Comparison of ENCODE assay signal across 9 cellular contexts in the genomic region with DNA sequence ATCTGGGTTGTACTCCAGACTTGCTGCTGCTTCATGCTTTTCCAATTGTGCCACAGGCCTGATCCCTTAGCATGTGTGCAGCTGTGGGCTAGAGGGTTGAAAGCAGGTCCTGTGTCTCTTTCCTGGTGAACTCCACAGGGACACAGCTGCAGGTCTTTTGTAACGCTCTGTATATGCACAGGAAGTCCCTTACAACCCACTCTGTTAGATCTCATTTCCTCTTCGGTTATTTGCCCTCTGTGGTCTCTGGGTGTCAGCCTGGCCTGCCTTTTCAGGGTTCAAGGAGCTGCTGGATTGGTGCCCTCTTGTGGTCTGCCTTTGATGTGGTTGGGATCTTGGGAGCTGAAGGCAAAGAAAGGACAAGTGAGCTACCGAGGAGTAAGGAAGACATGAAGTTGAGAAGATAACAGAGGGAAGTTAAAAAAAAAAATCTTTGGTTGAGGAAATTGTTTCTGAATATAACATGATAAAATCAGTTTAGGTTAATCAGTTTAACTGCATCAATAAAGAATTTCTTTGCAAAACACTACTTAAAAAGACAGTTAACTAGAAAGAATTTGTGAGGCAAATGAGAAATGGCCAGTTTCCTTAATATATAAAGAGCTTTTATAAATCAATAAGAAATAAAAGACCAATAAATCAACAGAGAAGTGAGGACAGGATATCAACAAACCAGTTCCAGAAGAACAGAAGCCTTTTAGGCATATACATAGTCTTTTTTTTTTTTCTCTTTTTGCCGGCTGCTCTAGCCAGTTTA. TPM values are rescaled to one million over a fixed set of nuclear protein-coding genes. Genes with fewer than 3 reads are reported as not detected.
DNase-seq lines count a peak whose midpoint lies in the region; ATAC-seq and TF ChIP-seq lines count a peak whose summit lies in the region.
"Had no signal": no experiment of that assay in that cellular context is flagged by ENCODE, and none has a peak within 500 bp of the region (broad histone marks: within the 10 kb centered on the region; RNA-seq: fewer than 3 reads in every experiment).

No MANE protein-coding gene starts in this region.

- H3K9me3 ChIP-seq in right atrium auricular region = no peaks in the 10 kb centered on the region
- no peaks in the 10 kb centered on the region for H3K9me3 ChIP-seq in esophagus squamous epithelium

- CTCF ChIA-PET in activated CD8-positive, alpha-beta T cell treated with anti-CD3 and anti-CD28 coated beads for 36 hours (lab: Charles Lee) = interaction anchor here (0.6 to 2.4 kb wide), 7 partner anchors 9 to 102 kb away, joined by 3 to 7 read pairs (median 3); a partner anchor contains a TSS

- H3K27ac Mint-ChIP-seq in activated CD8-positive, alpha-beta T cell treated with anti-CD3 and anti-CD28 coated beads for 36 hours = peak overlapping the region; percentile 18

- no peak overlapping the region for H3K4me3 Mint-ChIP-seq in activated CD8-positive, alpha-beta T cell treated with anti-CD3 and anti-CD28 coated beads for 36 hours

- TF ChIP-seq CTCF in right atrium auricular region (IDR thresholded peaks at IDR 0.05) (peak in 1 of 2 donors; percentile 41), esophagus squamous epithelium (IDR thresholded peaks at IDR 0.05) (peak in 4 of 6 experiments; percentile 16 to 49 (median 40))
- peak; percentile 16 for TF ChIP-seq CTCF in activated CD8-positive, alpha-beta T cell treated with anti-CD3 and anti-CD28 coated beads for 36 hours (IDR thresholded peaks at IDR 0.05)

- ATAC-seq in Right ventricle myocardium inferior (peak; percentile 65), HG02678 (IDR thresholded peaks at IDR 0.05; ENCODE audit: unreplicated experiment) (peak; percentile 81)
- ATAC-seq in activated CD8-positive, alpha-beta T cell treated with anti-CD3 and anti-CD28 coated beads for 36 hours = peak; percentile 85

- DNase-seq in Right ventricle myocardium inferior (ENCODE audit: missing footprints) = no peak
- DNase-seq in right atrium auricular region (ENCODE audit: low spot score) = no peak
- peak; percentile 27 for DNase-seq in NCI-H2196 treated with DMSO at 0.1 percent for 48 hours (lab: John Stamatoyannopoulos, UW; ENCODE audit: unreplicated experiment)
- peak; percentile 72 for DNase-seq in activated CD8-positive, alpha-beta T cell treated with anti-CD3 and anti-CD28 coated beads for 36 hours
- no peak for DNase-seq in esophagus squamous epithelium (lab: John Stamatoyannopoulos, UW)
- peak; percentile 87 for DNase-seq in renal cortical epithelial cell (ENCODE audit: low read depth)
- DNase-seq in NCI-H1436 (lab: John Stamatoyannopoulos, UW) = no peak

- 59 to 65% methylated on average over 3 to 4 of the region's 4 CpGs for WGBS in esophagus squamous epithelium, 2 donors

- H3K4me1 Mint-ChIP-seq in activated CD8-positive, alpha-beta T cell treated with anti-CD3 and anti-CD28 coated beads for 36 hours (ENCODE audit: low read depth) = peaks cover 44% of the 10 kb centered on the region

- TF ChIP-seq POLR2A in esophagus squamous epithelium (IDR thresholded peaks at IDR 0.05) = no peak

- no peaks in the 10 kb centered on the region for H3K9me3 Mint-ChIP-seq in activated CD8-positive, alpha-beta T cell treated with anti-CD3 and anti-CD28 coated beads for 36 hours

- H3K36me3 ChIP-seq in right atrium auricular region (no peaks in the 10 kb centered on the region), esophagus squamous epithelium (no peaks in the 10 kb centered on the region)

- POLR2A ChIA-PET in activated CD8-positive, alpha-beta T cell treated with anti-CD3 and anti-CD28 coated beads for 36 hours (lab: Charles Lee) = interaction anchor here (0.7 kb wide), 1 partner anchor 12 kb away, joined by 6 read pairs; no protein-coding TSS in a partner anchor

- H3K27me3 Mint-ChIP-seq in activated CD8-positive, alpha-beta T cell treated with anti-CD3 and anti-CD28 coated beads for 36 hours = peaks cover 3% of the 10 kb centered on the region

- H3K4me1 ChIP-seq in right atrium auricular region = no peaks in the 10 kb centered on the region
- H3K4me1 ChIP-seq in esophagus squamous epithelium = peaks cover 2 to 19% (median 4%) of the 10 kb centered on the region in 3 donors

- no peaks in the 10 kb centered on the region for H3K27me3 ChIP-seq in right atrium auricular region
- no peaks in the 10 kb centered on the region for H3K27me3 ChIP-seq in esophagus squamous epithelium

- no peak overlapping the region for H3K4me3 ChIP-seq in right atrium auricular region
- no peak overlapping the region for H3K4me3 ChIP-seq in esophagus squamous epithelium
- H3K4me3 ChIP-seq: skin epidermis had no signal

- intact Hi-C loops in Right ventricle myocardium inferior (cut with DNase I) = no loop called here
- intact Hi-C loops in activated CD8-positive, alpha-beta T cell treated with anti-CD3 and anti-CD28 coated beads for 36 hours (cut with micrococcal nuclease) = loop anchor here (10.0 kb wide), 1 partner anchor 107 kb away; a partner anchor contains a TSS
- intact Hi-C loops in esophagus squamous epithelium (cut with DNase I) = no loop called here

- H3K36me3 Mint-ChIP-seq in activated CD8-positive, alpha-beta T cell treated with anti-CD3 and anti-CD28 coated beads for 36 hours (ENCODE audit: low read depth) = peaks cover 7% of the 10 kb centered on the region

- H3K27ac ChIP-seq in right atrium auricular region = no peak overlapping the region
- H3K27ac ChIP-seq in esophagus squamous epithelium = no peak overlapping the region

RNA-seq across cellular contexts. Expression of a gene that starts 44.1 kb away (rescaled TPM):
- 8.4 TPM for total RNA-seq in Right ventricle myocardium inferior
- total RNA-seq in right atrium auricular region = 10 to 100 TPM in 1 of 2 donors, 1 to 10 TPM in 1; 8.8 to 19.3 TPM
- 10 to 100 TPM; 66.5 to 72.2 TPM for total RNA-seq in activated CD8-positive, alpha-beta T cell treated with anti-CD3 and anti-CD28 coated beads for 36 hours
- 10 to 100 TPM; 37.6 to 63.1 (median 50.8) TPM for total RNA-seq in esophagus squamous epithelium
- 62.4 and 96.9 TPM in 2 replicates for total RNA-seq in renal cortical epithelial cell

Comparison
In these comparisons a context has a peak if more than half of its experiments do, and no peak if none do; other contexts are left out.
1. DNase-seq: peak in NCI-H2196 treated with DMSO at 0.1 percent for 48 hours (single experiment), activated CD8-positive, alpha-beta T cell treated with anti-CD3 and anti-CD28 coated beads for 36 hours (single experiment) and renal cortical epithelial cell (single experiment); none in Right ventricle myocardium inferior (single experiment), right atrium auricular region (single experiment), esophagus squamous epithelium (single experiment) and NCI-H1436 (single experiment).
2. Peak in every context shown above with its lines, with median percentiles within 50 percentile points of each other: ATAC-seq.